1 cellular context compared by ENCODE assay signal in the genomic region with DNA sequence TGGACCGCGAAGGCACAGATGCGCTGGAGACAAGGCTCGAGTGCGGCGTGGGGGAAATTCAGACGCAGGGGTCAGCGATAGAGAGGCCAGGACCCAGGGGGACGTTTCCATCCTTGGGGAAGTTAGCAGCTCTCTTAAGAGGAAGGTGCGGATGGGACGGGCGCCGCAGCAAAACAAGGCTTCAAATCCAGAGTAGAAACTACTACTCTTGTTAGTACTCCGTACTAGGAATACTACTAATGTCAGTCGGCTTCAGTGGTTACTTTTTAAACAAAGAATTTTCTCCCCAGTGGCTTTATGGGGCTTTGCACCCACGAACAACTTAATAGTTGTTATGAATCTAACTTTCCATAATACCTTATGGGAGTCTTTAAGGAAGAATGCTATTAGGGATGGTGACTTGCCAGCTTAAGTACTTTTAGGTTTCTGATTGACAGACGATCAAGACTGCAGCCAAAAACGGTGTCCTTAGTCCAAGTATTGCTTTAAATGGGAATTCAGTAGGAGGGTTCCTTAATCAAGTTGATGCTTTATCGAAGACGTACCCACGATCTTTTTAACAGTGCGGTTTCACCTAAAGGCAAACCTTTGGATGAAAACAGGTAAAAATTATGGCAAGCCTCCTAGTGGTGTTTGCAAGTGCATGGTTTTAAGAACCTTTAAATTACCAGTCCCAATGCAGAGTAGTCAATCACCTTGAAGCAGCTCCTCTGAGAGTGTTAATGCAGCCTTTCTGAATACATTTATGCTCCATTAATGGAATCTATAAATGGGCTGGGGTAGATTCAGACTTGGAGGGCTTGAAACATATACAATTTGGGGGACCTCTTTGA.
TF ChIP-seq lines count a peak whose summit lies in the region.

No MANE protein-coding gene starts in this region.

TF ChIP-seq in H1, 55 proteins besides CTCF, POLR2A, EP300 and RAD21:
- TF ChIP-seq SP1 (IDR thresholded peaks at IDR 0.05; ENCODE audit: low read depth, low read length) (0 out of 2 replicates have a peak, but pooled peaks have one; percentile 13), TEAD4 (IDR thresholded peaks at IDR 0.05; ENCODE audit: low read depth, low read length) (0 out of 2 replicates have a peak, but pooled peaks have one; percentile 29), SAP30 (IDR thresholded peaks at IDR 0.05; ENCODE audit: insufficient read depth, insufficient replicate concordance, low read length) (no peak), HDAC2 (IDR thresholded peaks at IDR 0.05; ENCODE audit: borderline replicate concordance in 1 of 2, low read depth in 2 of 2, low read length in 2 of 2) (0 out of 4 replicates have a peak, but pooled peaks of 1 of the 2 experiments have one; percentile 90), ASH2L (IDR thresholded peaks at IDR 0.05; ENCODE audit: low read length) (peak; percentile 12)
TF ChIP-seq in H1: peak in this region for 4.
